ENCODE assay signal across 17 cellular contexts in genomic region chr5:68478306-68479091, GRCh38.
DNase-seq lines count a peak whose midpoint lies in the region; ATAC-seq and TF ChIP-seq lines count a peak whose summit lies in the region.
"Had no signal": no experiment of that assay in that cellular context is flagged by ENCODE, and none has a peak within 500 bp of the region (broad histone marks: within the 10 kb centered on the region; RNA-seq: fewer than 3 reads in every experiment).

No MANE protein-coding gene starts in this region.

- intact Hi-C loops in ascending aorta (cut with DNase I) (no loop called here), left ventricle myocardium superior (cut with micrococcal nuclease) (no loop called here)

- H3K36me3 ChIP-seq in ascending aorta: no peaks in the 10 kb centered on the region
- H3K36me3 ChIP-seq: Peyer's patch had no signal

- H3K9me3 Mint-ChIP-seq in T-cell: peaks cover 0 to 4% (median 0%) of the 10 kb centered on the region in 3 donors
- H3K9me3 Mint-ChIP-seq: activated T-cell treated with anti-CD3 and anti-CD28 coated beads, Interleukin-2, amount 50 U/mL, for 72 hours had no signal

- DNase-seq in DMS53 (lab: John Stamatoyannopoulos, UW) (peak; percentile 18), DMS53 treated with DMSO at 0.1 percent for 48 hours (lab: John Stamatoyannopoulos, UW; ENCODE audit: unreplicated experiment) (no peak), ascending aorta (ENCODE audit: low spot score in 2 of 2) (no peak), left ventricle myocardium superior (no peak), superior temporal gyrus (ENCODE audit: extremely low spot score) (peak; percentile 59), SKM-1 (lab: John Stamatoyannopoulos, UW; ENCODE audit: unreplicated experiment) (no peak), T-cell (no peak)
- DNase-seq: activated CD4-positive, alpha-beta T cell treated with anti-CD3 and anti-CD28 coated beads, Interleukin-2, amount 10 ng/mL, durations not matched to agents 24 days and 14 days; activated T-cell treated with anti-CD3 and anti-CD28 coated beads, Interleukin-2, amount 50 U/mL, for 72 hours; DMS153; Kasumi-1; Peyer's patch; T-helper 2 cell had no signal

- H3K27ac Mint-ChIP-seq in T-cell: no peak overlapping the region
- H3K27ac Mint-ChIP-seq: activated CD4-positive, alpha-beta T cell treated with anti-CD3 and anti-CD28 coated beads, Interleukin-2, amount 10 ng/mL, durations not matched to agents 24 days and 14 days; activated T-cell treated with anti-CD3 and anti-CD28 coated beads, Interleukin-2, amount 50 U/mL, for 72 hours had no signal

- peaks cover 6 to 16% of the 10 kb centered on the region in 2 donors for H3K27me3 Mint-ChIP-seq in T-cell

- H3K36me3 Mint-ChIP-seq in T-cell: no peaks in the 10 kb centered on the region
- H3K36me3 Mint-ChIP-seq: brain had no signal

- CTCF ChIA-PET in T-cell (lab: Charles Lee): interaction anchor here in 1 of 2 donors (0.6 kb wide), 1 partner anchor 17 kb away, joined by 3 read pairs; no protein-coding TSS in a partner anchor

- H3K4me3 ChIP-seq in ascending aorta: no peak overlapping the region
- H3K4me3 ChIP-seq: GM12878, Peyer's patch had no signal

- H3K4me3 Mint-ChIP-seq in T-cell: no peak overlapping the region
- H3K4me3 Mint-ChIP-seq: activated CD4-positive, alpha-beta T cell treated with anti-CD3 and anti-CD28 coated beads, Interleukin-2, amount 10 ng/mL, durations not matched to agents 24 days and 14 days; activated T-cell treated with anti-CD3 and anti-CD28 coated beads, Interleukin-2, amount 50 U/mL, for 72 hours; brain had no signal

- POLR2A ChIA-PET in T-cell (lab: Charles Lee): no interaction called here

- no peaks in the 10 kb centered on the region for H3K4me1 Mint-ChIP-seq in T-cell
- H3K4me1 Mint-ChIP-seq: activated CD4-positive, alpha-beta T cell treated with anti-CD3 and anti-CD28 coated beads, Interleukin-2, amount 10 ng/mL, durations not matched to agents 24 days and 14 days had no signal

- peak; percentile 63 for ATAC-seq in left ventricle myocardium superior
- no peak for ATAC-seq in HG02870 (IDR thresholded peaks at IDR 0.05; ENCODE audit: unreplicated experiment)
- no peak for ATAC-seq in T-cell (replicated peaks in 1 of 4)
- ATAC-seq: activated T-cell treated with anti-CD3 and anti-CD28 coated beads, Interleukin-2, amount 50 U/mL, for 72 hours; GM12878 had no signal

- H3K27ac ChIP-seq in ascending aorta: peak overlapping the region; percentile 46 to 47
- H3K27ac ChIP-seq: 22Rv1 had no signal

- H3K27me3 ChIP-seq in ascending aorta: no peaks in the 10 kb centered on the region
- H3K27me3 ChIP-seq: Peyer's patch had no signal

- peaks cover 0 to 22% of the 10 kb centered on the region in 2 donors for H3K4me1 ChIP-seq in ascending aorta
- H3K4me1 ChIP-seq: Peyer's patch had no signal

- H3K9me3 ChIP-seq in ascending aorta: no peaks in the 10 kb centered on the region
- H3K9me3 ChIP-seq: Peyer's patch had no signal

- no peak for TF ChIP-seq CTCF in ascending aorta (IDR thresholded peaks at IDR 0.05)

Comparison
In these comparisons a context has a peak if more than half of its experiments do, and no peak if none do; other contexts are left out.
1. DNase-seq: peak in DMS53 (single experiment) and superior temporal gyrus (single experiment); none in DMS53 treated with DMSO at 0.1 percent for 48 hours (single experiment), ascending aorta (0 of 2), left ventricle myocardium superior (single experiment), SKM-1 (single experiment) and T-cell (0 of 34).